14 cellular contexts compared by ENCODE assay signal in the genomic region with DNA sequence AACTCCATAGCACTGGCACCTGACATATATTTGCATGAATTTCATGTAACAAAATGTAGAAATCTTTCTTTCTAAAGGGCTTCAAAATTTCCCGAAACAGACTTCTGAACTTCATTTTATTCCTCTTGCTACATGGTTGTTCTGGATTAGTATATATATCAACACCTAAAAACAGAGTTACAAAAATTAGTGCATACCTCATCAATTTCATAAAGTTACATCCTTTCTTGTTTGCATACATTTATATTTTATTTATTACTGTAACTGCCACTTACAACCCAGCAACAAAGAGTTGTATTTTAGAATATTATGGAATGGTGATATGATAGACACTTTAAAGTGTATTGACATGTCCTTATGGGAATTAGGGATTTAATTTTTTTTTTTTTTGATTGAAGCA. TPM values are rescaled to one million over a fixed set of nuclear protein-coding genes. Genes with fewer than 3 reads are reported as not detected.
DNase-seq lines count a peak whose midpoint lies in the region; ATAC-seq and TF ChIP-seq lines count a peak whose summit lies in the region.
"Had no signal": no experiment of that assay in that cellular context is flagged by ENCODE, and none has a peak within 500 bp of the region (broad histone marks: within the 10 kb centered on the region; RNA-seq: fewer than 3 reads in every experiment).

No MANE protein-coding gene starts in this region.

- H3K56ac ChIP-seq in H9 (ENCODE audit: insufficient read length, low read depth, low read length), result no peak overlapping the region

- no peaks in the 10 kb centered on the region; a peak in 1 of 7 replicates for H3K36me3 Mint-ChIP-seq in H9 (ENCODE audit: insufficient read depth in 1 of 3, low read depth in 3 of 3)
- no peaks in the 10 kb centered on the region for H3K36me3 Mint-ChIP-seq in WTC11
- H3K36me3 Mint-ChIP-seq in CD14-positive monocyte, result peaks cover 7 to 12% of the 10 kb centered on the region in 2 donors
- H3K36me3 Mint-ChIP-seq: activated CD4-positive, alpha-beta memory T cell treated with anti-CD3 and anti-CD28 coated beads for 36 hours; natural killer cell had no signal

- H3K4me3 ChIP-seq in gastroesophageal sphincter (peak overlapping the region in 1 of 2 donors; percentile 87), sigmoid colon (no peak overlapping the region)

- ATAC-seq in WTC11 (no peak), gastroesophageal sphincter (no peak), HG02571 (IDR thresholded peaks at IDR 0.05; ENCODE audit: unreplicated experiment) (no peak), esophagus mucosa (no peak)
- ATAC-seq: natural killer cell, sciatic nerve had no signal

- no peak overlapping the region for H3K9ac ChIP-seq in H9 (ENCODE audit: extremely low read depth, insufficient read length, low read length)

- no peaks in the 10 kb centered on the region for H3K36me3 ChIP-seq in gastroesophageal sphincter
- H3K36me3 ChIP-seq in sigmoid colon, result no peaks in the 10 kb centered on the region
- H3K36me3 ChIP-seq: adrenal gland, left lung had no signal

- no peaks in the 10 kb centered on the region for H3K79me1 ChIP-seq in H9 (ENCODE audit: insufficient read depth, low read depth, low read length, poor library complexity, severe bottlenecking)

- no peaks in the 10 kb centered on the region for H3K79me2 ChIP-seq in H9 (ENCODE audit: insufficient read depth, low read length)

- H3K27me3 ChIP-seq in H9 (ENCODE audit: insufficient read depth, low read length) (no peaks in the 10 kb centered on the region; the same call in 1 of the 2 replicates), gastroesophageal sphincter (no peaks in the 10 kb centered on the region), sigmoid colon (no peaks in the 10 kb centered on the region)
- H3K27me3 ChIP-seq: adrenal gland had no signal

- WGBS in H9 (ENCODE audit: extremely low coverage, insufficient read length, low lambda C conversion rate), result no CpG with 5 or more reads among the region's 1 CpG
- WGBS in gastroesophageal sphincter (ENCODE audit: low coverage in 1 of 2), 2 donors, result 90 to 100% methylated on average over 1 of the region's 1 CpG
- WGBS in sigmoid colon, 2 donors, result 99% methylated on average over 1 of the region's 1 CpG

- TF ChIP-seq POLR2A in gastroesophageal sphincter (IDR thresholded peaks at IDR 0.05) (no peak), sigmoid colon (IDR thresholded peaks at IDR 0.05) (no peak)

- H4K5ac ChIP-seq in H9 (ENCODE audit: insufficient read length, low read depth, low read length), result no peak overlapping the region

- no peak overlapping the region for H3K4ac ChIP-seq in H9 (ENCODE audit: low read depth, low read length)

- no peak for TF ChIP-seq CTCF in H9 (conservative IDR thresholded peaks at IDR 0.05)
- no peak for TF ChIP-seq CTCF in WTC11 (IDR thresholded peaks at IDR 0.05)
- no peak for TF ChIP-seq CTCF in gastroesophageal sphincter (IDR thresholded peaks at IDR 0.05)
- no peak for TF ChIP-seq CTCF in sigmoid colon (IDR thresholded peaks at IDR 0.05)
- no peak for TF ChIP-seq CTCF in CD14-positive monocyte (IDR thresholded peaks at IDR 0.05)

- H2AK5ac ChIP-seq in H9 (ENCODE audit: insufficient read length, low read length), result no peak overlapping the region

- peaks cover 19% of the 10 kb centered on the region for H3K23me2 ChIP-seq in H9 (ENCODE audit: insufficient read length, low read depth, low read length, poor library complexity, severe bottlenecking)

- H3K18ac ChIP-seq in H9 (ENCODE audit: insufficient read length, low read depth, low read length), result no peak overlapping the region

- peak overlapping the region; percentile 70 for H3K4me2 ChIP-seq in H9 (ENCODE audit: insufficient read depth, insufficient read length, low read length)

- H3K4me1 Mint-ChIP-seq in H9, result peaks cover 19 to 23% of the 10 kb centered on the region in 2 experiments
- peaks cover 15% of the 10 kb centered on the region for H3K4me1 Mint-ChIP-seq in WTC11
- H3K4me1 Mint-ChIP-seq in CD14-positive monocyte, result peaks cover 24% of the 10 kb centered on the region

- no peak overlapping the region for H3K27ac Mint-ChIP-seq in H9
- H3K27ac Mint-ChIP-seq in WTC11, result no peak overlapping the region
- H3K27ac Mint-ChIP-seq in CD14-positive monocyte, result no peak overlapping the region
- H3K27ac Mint-ChIP-seq: activated CD4-positive, alpha-beta memory T cell treated with anti-CD3 and anti-CD28 coated beads for 36 hours; natural killer cell had no signal

- no peak overlapping the region for H4K8ac ChIP-seq in H9 (replicated peaks; ENCODE audit: insufficient read length, low read depth, low read length)

- intact Hi-C loops in sigmoid colon (cut with DNase I) (no loop called here), CD14-positive monocyte (cut with micrococcal nuclease) (no loop called here)

- POLR2A ChIA-PET in WTC11 (lab: Charles Lee), result interaction anchor here (0.7 kb wide), 1 partner anchor 70 kb away, joined by 6 read pairs; no protein-coding TSS in a partner anchor

- no peak overlapping the region for H3K14ac ChIP-seq in H9 (ENCODE audit: insufficient read depth, low read length)

- H3K4me3 Mint-ChIP-seq in H9, result peak overlapping the region; percentile 88 to 98
- H3K4me3 Mint-ChIP-seq in WTC11, result peak overlapping the region; percentile 93
- peak overlapping the region in 1 of 2 donors; percentile 100 for H3K4me3 Mint-ChIP-seq in CD14-positive monocyte
- H3K4me3 Mint-ChIP-seq: activated CD4-positive, alpha-beta memory T cell treated with anti-CD3 and anti-CD28 coated beads for 36 hours; natural killer cell had no signal

- no peak overlapping the region for H4K91ac ChIP-seq in H9 (ENCODE audit: insufficient read length, low read depth, low read length)

- H2BK20ac ChIP-seq in H9 (ENCODE audit: low read depth, low read length, poor library complexity, severe bottlenecking), result no peak overlapping the region

- no peak for TF ChIP-seq EP300 in gastroesophageal sphincter (IDR thresholded peaks at IDR 0.05)
- TF ChIP-seq EP300 in sigmoid colon (IDR thresholded peaks at IDR 0.05), result no peak

- H3K4me1 ChIP-seq in H9 (ENCODE audit: insufficient read depth, low read length) (no peaks in the 10 kb centered on the region), gastroesophageal sphincter (peaks cover 0 to 51% (median 4%) of the 10 kb centered on the region in 3 donors), sigmoid colon (peaks cover 0 to 19% (median 12%) of the 10 kb centered on the region in 4 donors)

- no peak overlapping the region for H2BK120ac ChIP-seq in H9 (ENCODE audit: low read depth, low read length, poor library complexity, severe bottlenecking)

- no peak overlapping the region for H2BK15ac ChIP-seq in H9 (ENCODE audit: low read depth, low read length)

- H3K27ac ChIP-seq in H9 (ENCODE audit: insufficient read length, low read depth, low read length), result no peak overlapping the region
- peak overlapping the region in 3 of 4 donors; percentile 89 to 93 (median 90) for H3K27ac ChIP-seq in gastroesophageal sphincter
- peak overlapping the region in 3 of 4 donors; percentile 89 to 95 (median 92) for H3K27ac ChIP-seq in sigmoid colon

- no peak overlapping the region for H3T11ph ChIP-seq in H9 (ENCODE audit: low read length)

- H3K9me3 ChIP-seq in H9 (ENCODE audit: control insufficient read depth, low read depth, low read length), result no peaks in the 10 kb centered on the region
- no peaks in the 10 kb centered on the region for H3K9me3 ChIP-seq in gastroesophageal sphincter
- H3K9me3 ChIP-seq in sigmoid colon, result no peaks in the 10 kb centered on the region
- H3K9me3 ChIP-seq: adrenal gland, left lung had no signal

- no peak overlapping the region for H2AFZ ChIP-seq in H9 (ENCODE audit: low read length)

- no peak for DNase-seq in H9
- no peak for DNase-seq in WTC11 (ENCODE audit: low spot score)
- DNase-seq in sigmoid colon, result no peak
- no peak for DNase-seq in activated T-cell treated with anti-CD3 and anti-CD28 coated beads, Interleukin-2, amount 50 U/mL, for 1 hour
- DNase-seq in CD14-positive monocyte (ENCODE audit: low spot score), result no peak
- DNase-seq: left lung; natural killer cell; stimulated activated CD4-positive, alpha-beta T cell treated with anti-CD3 and anti-CD28 coated beads, Interleukin-4, amount 100 ng/mL, for 24 hours had no signal

- H3K27me3 Mint-ChIP-seq in H9 (ENCODE audit: low read depth) (peaks cover 15% of the 10 kb centered on the region), WTC11 (ENCODE audit: low read depth) (peaks cover 20% of the 10 kb centered on the region), CD14-positive monocyte (ENCODE audit: low read depth in 3 of 3) (peaks cover 26 to 40% (median 28%) of the 10 kb centered on the region in 3 donors)

- H4K20me1 ChIP-seq in H9 (ENCODE audit: control insufficient read depth, insufficient read depth, insufficient read length), result no peaks in the 10 kb centered on the region

- no peak overlapping the region for H3K23ac ChIP-seq in H9 (ENCODE audit: insufficient read length, low read depth, low read length)

- H2BK12ac ChIP-seq in H9 (ENCODE audit: insufficient read length, low read depth, low read length), result no peak overlapping the region

- H2BK5ac ChIP-seq in H9 (ENCODE audit: insufficient read length, low read length), result no peak overlapping the region

- CTCF ChIA-PET in WTC11 (lab: Charles Lee), result interaction anchor here (0.7 to 2.4 kb wide), 3 partner anchors 48 to 581 kb away, joined by 3 to 9 read pairs (median 6); no protein-coding TSS in a partner anchor

- H3K9me3 Mint-ChIP-seq in H9 (no peaks in the 10 kb centered on the region; a peak in 3 of 5 replicates), WTC11 (no peaks in the 10 kb centered on the region), CD14-positive monocyte (peaks cover 0 to 7% (median 3%) of the 10 kb centered on the region in 7 donors)
- H3K9me3 Mint-ChIP-seq: activated CD4-positive, alpha-beta memory T cell treated with anti-CD3 and anti-CD28 coated beads for 36 hours; natural killer cell had no signal

TF ChIP-seq in WTC11, 78 proteins besides CTCF, POLR2A, EP300 and RAD21 (continues in another document):
- TF ChIP-seq, protein P1, sequence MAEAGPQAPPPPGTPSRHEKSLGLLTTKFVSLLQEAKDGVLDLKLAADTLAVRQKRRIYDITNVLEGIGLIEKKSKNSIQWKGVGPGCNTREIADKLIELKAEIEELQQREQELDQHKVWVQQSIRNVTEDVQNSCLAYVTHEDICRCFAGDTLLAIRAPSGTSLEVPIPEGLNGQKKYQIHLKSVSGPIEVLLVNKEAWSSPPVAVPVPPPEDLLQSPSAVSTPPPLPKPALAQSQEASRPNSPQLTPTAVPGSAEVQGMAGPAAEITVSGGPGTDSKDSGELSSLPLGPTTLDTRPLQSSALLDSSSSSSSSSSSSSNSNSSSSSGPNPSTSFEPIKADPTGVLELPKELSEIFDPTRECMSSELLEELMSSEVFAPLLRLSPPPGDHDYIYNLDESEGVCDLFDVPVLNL (CRISPR knock-in tag; IDR thresholded peaks at IDR 0.05; ENCODE audit: borderline replicate concordance, low read depth), result no peak
- no peak for TF ChIP-seq JAZF1 (CRISPR knock-in tag; IDR thresholded peaks at IDR 0.05)

RNA-seq across cellular contexts. Expression of a gene that starts 2.0 kb away (rescaled TPM):
- 7.1 and 7.6 TPM in 2 replicates for total RNA-seq in H9 (2021)
- 1.8 to 2.2 TPM (median 1.9 TPM) in 3 replicates for total RNA-seq in WTC11 (2021)
- 10 to 100 TPM; 16.2 to 34.2 (median 27.1) TPM for total RNA-seq in gastroesophageal sphincter
- total RNA-seq in sigmoid colon, result 10 to 100 TPM in 3 of 4 donors, 1 to 10 TPM in 1; 9.0 to 22.4 (median 20.2) TPM
- polyA plus RNA-seq in sigmoid colon, result 1 to 10 TPM in 1 of 3 donors, under 1 TPM in 2; 0.23 to 1.9 (median 0.60) TPM
- total RNA-seq in esophagus mucosa, result 16.3 TPM
- polyA plus RNA-seq in CD14-positive monocyte, result under 1 TPM; 0.19 to 0.28 TPM
- total RNA-seq: activated CD4-positive, alpha-beta memory T cell treated with anti-CD3 and anti-CD28 coated beads for 36 hours had no signal
